9 cellular contexts compared by ENCODE assay signal in the genomic region with DNA sequence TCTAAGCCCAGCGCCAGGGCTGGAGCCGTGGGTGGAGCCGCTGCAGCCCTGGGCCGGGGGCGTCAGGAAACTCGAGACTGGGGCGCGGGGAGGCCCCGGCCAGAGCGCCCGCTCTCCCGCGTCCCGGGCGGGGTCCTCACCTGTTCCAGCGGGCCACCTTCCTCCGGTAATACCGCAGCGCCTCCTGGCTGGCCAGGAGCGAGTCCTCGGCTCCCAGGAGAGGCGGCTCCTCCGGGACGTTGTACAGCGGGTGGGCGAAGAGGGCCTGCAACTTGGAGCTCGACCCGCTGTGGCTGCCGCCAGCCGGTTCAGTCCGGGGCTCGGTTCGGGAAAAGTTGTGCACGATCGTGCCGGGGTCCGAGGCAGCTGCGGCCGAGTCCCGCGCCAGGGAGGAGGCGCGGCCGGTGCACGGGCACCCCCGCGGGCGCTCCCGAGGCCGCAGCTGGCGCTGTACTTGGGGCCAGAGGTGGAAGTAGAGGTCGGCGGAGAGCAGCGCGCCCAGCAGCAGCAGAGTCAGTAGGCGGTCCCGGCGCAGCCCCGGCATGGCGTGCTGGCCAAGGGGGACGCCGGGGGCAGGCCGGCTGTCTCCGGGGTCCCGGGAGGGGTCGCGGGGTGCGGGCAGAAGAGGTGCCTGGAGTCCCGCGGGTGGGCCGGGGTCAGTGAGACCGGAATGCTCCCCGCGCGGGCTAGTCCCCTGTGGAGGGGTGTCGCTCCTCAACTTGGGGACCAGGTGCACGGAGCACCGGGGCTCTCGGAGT. TPM values are rescaled to one million over a fixed set of nuclear protein-coding genes. Genes with fewer than 3 reads are reported as not detected.
DNase-seq lines count a peak whose midpoint lies in the region; ATAC-seq and TF ChIP-seq lines count a peak whose summit lies in the region.
"Had no signal": no experiment of that assay in that cellular context is flagged by ENCODE, and none has a peak within 500 bp of the region (broad histone marks: within the 10 kb centered on the region; RNA-seq: fewer than 3 reads in every experiment).

No MANE protein-coding gene starts in this region.

- H3K27ac ChIP-seq in WERI-Rb-1, result no peak overlapping the region

- ATAC-seq in GM21423 (IDR thresholded peaks at IDR 0.05; ENCODE audit: unreplicated experiment) (no peak), GM21786 (IDR thresholded peaks at IDR 0.05; ENCODE audit: unreplicated experiment) (no peak)

- in situ Hi-C loops in GM13977 (cut with MboI; ENCODE audit: low pct_unique_long_range_greater_than_20kb, low sequenced_read_pairs, unreplicated experiment), result no loop called here

- no peak for TF ChIP-seq CTCF in GM13977 (IDR thresholded peaks at IDR 0.05; ENCODE audit: extremely low read depth, insufficient read depth, missing control alignments)
- TF ChIP-seq CTCF in WERI-Rb-1 (IDR thresholded peaks at IDR 0.05; ENCODE audit: low read depth, low read length), result peak; percentile 47
- TF ChIP-seq CTCF in fibroblast of the aortic adventitia (IDR thresholded peaks at IDR 0.05; ENCODE audit: insufficient read depth, low read length), result peak; percentile 23

- peaks cover 24% of the 10 kb centered on the region for H3K27me3 ChIP-seq in WERI-Rb-1 (ENCODE audit: insufficient read depth, low read depth, severe bottlenecking)
- H3K27me3 ChIP-seq in neuron (ENCODE audit: insufficient read depth, low read length), result peaks cover 61% of the 10 kb centered on the region

- H3K4me3 ChIP-seq in WERI-Rb-1 (ENCODE audit: low read depth, low read length), result peak overlapping the region; percentile 56
- peak overlapping the region; percentile 79 for H3K4me3 ChIP-seq in fibroblast of the aortic adventitia (ENCODE audit: low read depth, low read length)
- peak overlapping the region; percentile 41 for H3K4me3 ChIP-seq in neuron (ENCODE audit: low read length)

- peak overlapping the region; percentile 69 for H2AFZ ChIP-seq in neuron (ENCODE audit: low read depth, low read length)

- H3K36me3 ChIP-seq in WERI-Rb-1 (no peaks in the 10 kb centered on the region), neuron (ENCODE audit: insufficient read depth, low read length) (no peaks in the 10 kb centered on the region)

- peaks cover 15% of the 10 kb centered on the region for H3K4me1 ChIP-seq in neuron (ENCODE audit: insufficient read depth, low read length)

- H3K9me3 ChIP-seq in WERI-Rb-1 (ENCODE audit: severe bottlenecking) (no peaks in the 10 kb centered on the region), neuron (ENCODE audit: low read length) (peaks cover 2% of the 10 kb centered on the region)

- peak; percentile 49 for DNase-seq in GM13977 (ENCODE audit: low spot score)
- peak; percentile 54 for DNase-seq in WERI-Rb-1
- no peak for DNase-seq in fibroblast of the aortic adventitia (ENCODE audit: low read depth)
- DNase-seq in T-helper 9 cell, result no peak
- no peak for DNase-seq in GM19240 (ENCODE audit: insufficient read length, low spot score)

RNA-seq across cellular contexts. Expression of gene FAM20A, which starts 0.9 kb away (rescaled TPM):
- 10.5 and 37.0 TPM in 2 replicates for total RNA-seq in fibroblast of the aortic adventitia (ENCODE audit: low replicate concordance)
- total RNA-seq: glomerular endothelial cell had no signal

Comparison
In these comparisons a context has a peak if more than half of its experiments do, and no peak if none do; other contexts are left out.
1. DNase-seq: peak in GM13977 (single experiment) and WERI-Rb-1 (single experiment); none in fibroblast of the aortic adventitia (single experiment), T-helper 9 cell (single experiment) and GM19240 (single experiment).
2. Peak in every context shown above with its lines, with median percentiles within 50 percentile points of each other: H3K4me3 ChIP-seq.